1 cellular context compared by ENCODE assay signal in genomic region chr1:45272267-45272666, GRCh38.
TF ChIP-seq lines count a peak whose summit lies in the region.

No MANE protein-coding gene starts in this region.

TF ChIP-seq in WTC11, 78 proteins besides CTCF, POLR2A, EP300 and RAD21:
- peak; percentile 90 for TF ChIP-seq HMGA2 (CRISPR knock-in tag; IDR thresholded peaks at IDR 0.05)
